In the genomic region with DNA sequence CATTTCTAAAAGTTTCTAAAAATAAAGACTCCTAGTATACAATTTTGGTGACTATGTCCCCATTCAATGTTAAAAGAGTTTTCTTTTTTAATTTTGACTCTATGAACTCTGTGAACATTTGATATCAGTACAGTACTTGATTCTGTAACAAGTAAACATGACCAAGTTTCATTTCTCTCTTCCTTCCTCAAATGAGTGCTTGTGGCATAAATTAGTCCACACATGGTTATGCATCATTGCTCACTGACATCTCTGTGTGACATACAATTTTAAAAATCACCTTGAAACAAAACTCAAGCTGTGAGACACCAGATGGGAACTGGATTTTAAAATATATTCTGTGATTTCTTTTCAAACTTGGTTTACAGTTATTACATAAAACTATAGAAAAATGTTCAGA, we compare ENCODE assay signal across 15 cellular contexts.
DNase-seq lines count a peak whose midpoint lies in the region; ATAC-seq and TF ChIP-seq lines count a peak whose summit lies in the region.
"Had no signal": no experiment of that assay in that cellular context is flagged by ENCODE, and none has a peak within 500 bp of the region (broad histone marks: within the 10 kb centered on the region; RNA-seq: fewer than 3 reads in every experiment).

No MANE protein-coding gene starts in this region.

- TF ChIP-seq CTCF in GM06990 (IDR thresholded peaks at IDR 0.05; ENCODE audit: insufficient read depth, low read length, poor library complexity, severe bottlenecking) = no peak

- DNase-seq in GM06990 (ENCODE audit: extremely low read depth, insufficient read length) = peak; percentile 1
- DNase-seq in activated T-cell treated with anti-CD3 and anti-CD28 coated beads, Interleukin-2, amount 50 U/mL, for 48 hours = no peak
- no peak for DNase-seq in GM03348 (ENCODE audit: low spot score)
- no peak for DNase-seq in superior temporal gyrus (ENCODE audit: extremely low spot score)
- DNase-seq in left ventricle myocardium superior = no peak
- DNase-seq: activated naive CD8-positive, alpha-beta T cell treated with anti-CD3 and anti-CD28 coated beads, Interleukin-2, amount 50 U/mL, for 24 hours; activated T-cell treated with anti-CD3 and anti-CD28 coated beads for 4 hours; NCI-H446 treated with DMSO at 0.1 percent for 48 hours; stimulated activated CD4-positive, alpha-beta T cell treated with anti-CD3 and anti-CD28 coated beads, Interleukin-15, amount 100 ng/mL, for 24 hours; T-helper 1 cell; thyroid gland had no signal

- H3K27me3 ChIP-seq in GM06990 (replicated peaks; ENCODE audit: control insufficient read depth, insufficient read depth, low read length) = no peaks in the 10 kb centered on the region
- H3K27me3 ChIP-seq: thyroid gland had no signal

- ATAC-seq in GM19467 (IDR thresholded peaks at IDR 0.05; ENCODE audit: unreplicated experiment) (peak; percentile 83), HG02981 (IDR thresholded peaks at IDR 0.05; ENCODE audit: unreplicated experiment) (peak; percentile 92), HG03571 (IDR thresholded peaks at IDR 0.05; ENCODE audit: unreplicated experiment) (peak; percentile 71), left ventricle myocardium superior (no peak)
- ATAC-seq: activated naive CD8-positive, alpha-beta T cell treated with anti-CD3 and anti-CD28 coated beads, Interleukin-2, amount 50 U/mL, for 24 hours; Panc1 had no signal

- no peaks in the 10 kb centered on the region for H3K36me3 ChIP-seq in GM06990 (ENCODE audit: control insufficient read depth, insufficient read depth, low read length)
- H3K36me3 ChIP-seq: thyroid gland had no signal

- intact Hi-C loops in left ventricle myocardium superior (cut with micrococcal nuclease) = no loop called here

- no peak overlapping the region for H3K4me3 ChIP-seq in GM06990 (replicated peaks; ENCODE audit: low read depth, low read length)
- H3K4me3 ChIP-seq: thyroid gland had no signal
